ENCODE assay signal across 1 cellular context in genomic region chr22:29306175-29306829, GRCh38.
TF ChIP-seq lines count a peak whose summit lies in the region.

TSS of gene GAS2L1 (plus strand) at chr22:29306650. CDS start at chr22:29308106, 1,456 bp downstream.

TF ChIP-seq in HEK293, 187 proteins besides CTCF, POLR2A, EP300 and RAD21 (continued from another document and continues in another):
- TF ChIP-seq, protein P1, sequence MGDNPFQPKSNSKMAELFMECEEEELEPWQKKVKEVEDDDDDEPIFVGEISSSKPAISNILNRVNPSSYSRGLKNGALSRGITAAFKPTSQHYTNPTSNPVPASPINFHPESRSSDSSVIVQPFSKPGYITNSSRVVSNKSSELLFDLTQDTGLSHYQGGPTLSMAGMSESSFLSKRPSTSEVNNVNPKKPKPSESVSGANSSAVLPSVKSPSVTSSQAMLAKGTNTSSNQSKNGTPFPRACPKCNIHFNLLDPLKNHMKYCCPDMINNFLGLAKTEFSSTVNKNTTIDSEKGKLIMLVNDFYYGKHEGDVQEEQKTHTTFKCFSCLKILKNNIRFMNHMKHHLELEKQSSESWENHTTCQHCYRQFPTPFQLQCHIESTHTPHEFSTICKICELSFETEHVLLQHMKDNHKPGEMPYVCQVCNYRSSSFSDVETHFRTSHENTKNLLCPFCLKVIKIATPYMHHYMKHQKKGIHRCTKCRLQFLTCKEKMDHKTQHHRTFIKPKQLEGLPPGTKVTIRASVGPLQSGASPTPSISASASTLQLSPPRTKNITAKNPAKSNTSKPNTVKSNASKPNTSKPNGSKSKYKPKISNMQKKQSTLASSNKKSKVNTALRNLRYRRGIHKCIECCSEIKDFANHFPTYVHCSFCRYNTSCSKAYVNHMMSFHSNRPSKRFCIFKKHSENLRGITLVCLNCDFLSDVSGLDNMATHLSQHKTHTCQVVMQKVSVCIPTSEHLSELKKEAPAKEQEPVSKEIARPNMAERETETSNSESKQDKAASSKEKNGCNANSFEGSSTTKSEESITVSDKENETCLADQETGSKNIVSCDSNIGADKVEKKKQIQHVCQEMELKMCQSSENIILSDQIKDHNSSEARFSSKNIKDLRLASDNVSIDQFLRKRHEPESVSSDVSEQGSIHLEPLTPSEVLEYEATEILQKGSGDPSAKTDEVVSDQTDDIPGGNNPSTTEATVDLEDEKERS (tag by site-specific recombination; IDR thresholded peaks at IDR 0.05): peak; percentile 43; the same call in 1 of the 2 replicates
- no peak for TF ChIP-seq ZNF529 (tag by site-specific recombination; IDR thresholded peaks at IDR 0.05; ENCODE audit: insufficient replicate concordance)
- no peak for TF ChIP-seq ZNF362 (tag by site-specific recombination; IDR thresholded peaks at IDR 0.05)
- no peak for TF ChIP-seq ZFHX2 (tag by site-specific recombination; conservative IDR thresholded peaks at IDR 0.05)
- no peak for TF ChIP-seq TCF7L2 (IDR thresholded peaks at IDR 0.05; ENCODE audit: borderline replicate concordance, low read depth, low read length)
- peak; percentile 99 for TF ChIP-seq ZIC2 (tag by site-specific recombination; IDR thresholded peaks at IDR 0.05)
- TF ChIP-seq ZNF521 (tag by site-specific recombination; IDR thresholded peaks at IDR 0.05): no peak
- TF ChIP-seq ZBTB20 (tag by site-specific recombination; IDR thresholded peaks at IDR 0.05): peak; percentile 99
- TF ChIP-seq ZNF664 (tag by site-specific recombination; IDR thresholded peaks at IDR 0.05): no peak
- peak; percentile 81 for TF ChIP-seq KLF8 (tag by site-specific recombination; IDR thresholded peaks at IDR 0.05)
- no peak for TF ChIP-seq ZBTB1 (tag by site-specific recombination; IDR thresholded peaks at IDR 0.05)
- TF ChIP-seq PRDM1 (tag by site-specific recombination; IDR thresholded peaks at IDR 0.05): no peak
- TF ChIP-seq SP7 (tag by site-specific recombination; IDR thresholded peaks at IDR 0.05): peak; percentile 86
- 0 out of 2 replicates have a peak, but pooled peaks have one; percentile 56 for TF ChIP-seq ZNF777 (tag by site-specific recombination; IDR thresholded peaks at IDR 0.05; ENCODE audit: borderline replicate concordance)
- TF ChIP-seq, protein P2, sequence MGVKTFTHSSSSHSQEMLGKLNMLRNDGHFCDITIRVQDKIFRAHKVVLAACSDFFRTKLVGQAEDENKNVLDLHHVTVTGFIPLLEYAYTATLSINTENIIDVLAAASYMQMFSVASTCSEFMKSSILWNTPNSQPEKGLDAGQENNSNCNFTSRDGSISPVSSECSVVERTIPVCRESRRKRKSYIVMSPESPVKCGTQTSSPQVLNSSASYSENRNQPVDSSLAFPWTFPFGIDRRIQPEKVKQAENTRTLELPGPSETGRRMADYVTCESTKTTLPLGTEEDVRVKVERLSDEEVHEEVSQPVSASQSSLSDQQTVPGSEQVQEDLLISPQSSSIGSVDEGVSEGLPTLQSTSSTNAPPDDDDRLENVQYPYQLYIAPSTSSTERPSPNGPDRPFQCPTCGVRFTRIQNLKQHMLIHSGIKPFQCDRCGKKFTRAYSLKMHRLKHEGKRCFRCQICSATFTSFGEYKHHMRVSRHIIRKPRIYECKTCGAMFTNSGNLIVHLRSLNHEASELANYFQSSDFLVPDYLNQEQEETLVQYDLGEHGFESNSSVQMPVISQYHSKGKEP (tag by site-specific recombination; IDR thresholded peaks at IDR 0.05): 0 out of 2 replicates have a peak, but pooled peaks have one; percentile 61
- TF ChIP-seq ZNF629 (tag by site-specific recombination; IDR thresholded peaks at IDR 0.05): peak; percentile 53; the same call in 1 of the 2 replicates
- TF ChIP-seq ZNF843 (tag by site-specific recombination; IDR thresholded peaks at IDR 0.05): no peak
- peak; percentile 17; the same call in 1 of the 2 replicates for TF ChIP-seq KLF10 (tag by site-specific recombination; IDR thresholded peaks at IDR 0.05)
- no peak for TF ChIP-seq RBAK (tag by site-specific recombination; IDR thresholded peaks at IDR 0.05)
- TF ChIP-seq GLI4 (tag by site-specific recombination; IDR thresholded peaks at IDR 0.05): no peak
- TF ChIP-seq ZNF660 (tag by site-specific recombination; IDR thresholded peaks at IDR 0.05): no peak; the same call in 1 of the 2 replicates
- no peak for TF ChIP-seq HOXC10 (CRISPR knock-in tag; IDR thresholded peaks at IDR 0.05)
- peak; percentile 75; the same call in 1 of the 2 replicates for TF ChIP-seq BCL11A (tag by site-specific recombination; IDR thresholded peaks at IDR 0.05; ENCODE audit: low read depth)
- peak; percentile 97 for TF ChIP-seq KLF1 (tag by site-specific recombination; IDR thresholded peaks at IDR 0.05)
- TF ChIP-seq ZSCAN16 (tag by site-specific recombination; IDR thresholded peaks at IDR 0.05): no peak
- no peak for TF ChIP-seq ZNF658 (tag by site-specific recombination; IDR thresholded peaks at IDR 0.05)
- TF ChIP-seq ZBTB17 (tag by site-specific recombination; IDR thresholded peaks at IDR 0.05): peak; percentile 76
- TF ChIP-seq ZNF747 (tag by site-specific recombination; IDR thresholded peaks at IDR 0.05): no peak
- no peak for TF ChIP-seq ZNF433 (tag by site-specific recombination; IDR thresholded peaks at IDR 0.05; ENCODE audit: low read depth)
- TF ChIP-seq MEIS1 (CRISPR knock-in tag; IDR thresholded peaks at IDR 0.05; ENCODE audit: borderline replicate concordance): no peak
- 0 out of 2 replicates have a peak, but pooled peaks have one; percentile 56 for TF ChIP-seq YY2 (tag by site-specific recombination; IDR thresholded peaks at IDR 0.05)
- TF ChIP-seq EGR2 (tag by site-specific recombination; IDR thresholded peaks at IDR 0.05; ENCODE audit: low read depth): no peak
- TF ChIP-seq ZNF132 (tag by site-specific recombination; IDR thresholded peaks at IDR 0.05; ENCODE audit: borderline replicate concordance): no peak
- TF ChIP-seq, protein P3, sequence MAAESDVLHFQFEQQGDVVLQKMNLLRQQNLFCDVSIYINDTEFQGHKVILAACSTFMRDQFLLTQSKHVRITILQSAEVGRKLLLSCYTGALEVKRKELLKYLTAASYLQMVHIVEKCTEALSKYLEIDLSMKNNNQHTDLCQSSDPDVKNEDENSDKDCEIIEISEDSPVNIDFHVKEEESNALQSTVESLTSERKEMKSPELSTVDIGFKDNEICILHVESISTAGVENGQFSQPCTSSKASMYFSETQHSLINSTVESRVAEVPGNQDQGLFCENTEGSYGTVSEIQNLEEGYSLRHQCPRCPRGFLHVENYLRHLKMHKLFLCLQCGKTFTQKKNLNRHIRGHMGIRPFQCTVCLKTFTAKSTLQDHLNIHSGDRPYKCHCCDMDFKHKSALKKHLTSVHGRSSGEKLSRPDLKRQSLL (tag by site-specific recombination; IDR thresholded peaks at IDR 0.05): no peak
- TF ChIP-seq WT1 (tag by site-specific recombination; IDR thresholded peaks at IDR 0.05): peak; percentile 48
- no peak for TF ChIP-seq ZNF211 (tag by site-specific recombination; IDR thresholded peaks at IDR 0.05; ENCODE audit: low read depth)
- TF ChIP-seq ZNF426 (tag by site-specific recombination; IDR thresholded peaks at IDR 0.05): no peak
- TF ChIP-seq ZNF2 (tag by site-specific recombination; IDR thresholded peaks at IDR 0.05): 0 out of 2 replicates have a peak, but pooled peaks have one; percentile 68
- TF ChIP-seq ZNF785 (tag by site-specific recombination; IDR thresholded peaks at IDR 0.05): no peak
- TF ChIP-seq ZNF19 (tag by site-specific recombination; IDR thresholded peaks at IDR 0.05; ENCODE audit: low read depth): no peak
- peak; percentile 93 for TF ChIP-seq GLIS2 (tag by site-specific recombination; IDR thresholded peaks at IDR 0.05)
- TF ChIP-seq ZNF335 (tag by site-specific recombination; conservative IDR thresholded peaks at IDR 0.05): peak; percentile 93
- TF ChIP-seq, protein P4, sequence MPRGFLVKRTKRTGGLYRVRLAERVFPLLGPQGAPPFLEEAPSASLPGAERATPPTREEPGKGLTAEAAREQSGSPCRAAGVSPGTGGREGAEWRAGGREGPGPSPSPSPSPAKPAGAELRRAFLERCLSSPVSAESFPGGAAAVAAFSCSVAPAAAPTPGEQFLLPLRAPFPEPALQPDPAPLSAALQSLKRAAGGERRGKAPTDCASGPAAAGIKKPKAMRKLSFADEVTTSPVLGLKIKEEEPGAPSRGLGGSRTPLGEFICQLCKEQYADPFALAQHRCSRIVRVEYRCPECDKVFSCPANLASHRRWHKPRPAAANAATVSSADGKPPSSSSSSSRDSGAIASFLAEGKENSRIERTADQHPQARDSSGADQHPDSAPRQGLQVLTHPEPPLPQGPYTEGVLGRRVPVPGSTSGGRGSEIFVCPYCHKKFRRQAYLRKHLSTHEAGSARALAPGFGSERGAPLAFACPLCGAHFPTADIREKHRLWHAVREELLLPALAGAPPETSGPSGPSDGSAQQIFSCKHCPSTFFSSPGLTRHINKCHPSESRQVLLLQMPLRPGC (tag by site-specific recombination; IDR thresholded peaks at IDR 0.05): no peak
- TF ChIP-seq ZNF155 (tag by site-specific recombination; IDR thresholded peaks at IDR 0.05): no peak
- TF ChIP-seq ZNF585B (tag by site-specific recombination; IDR thresholded peaks at IDR 0.05): no peak
- no peak for TF ChIP-seq ZNF350 (tag by site-specific recombination; IDR thresholded peaks at IDR 0.05)
- peak; percentile 92 for TF ChIP-seq HIC1 (tag by site-specific recombination; IDR thresholded peaks at IDR 0.05)
- no peak for TF ChIP-seq ZNF560 (tag by site-specific recombination; IDR thresholded peaks at IDR 0.05; ENCODE audit: borderline replicate concordance)
- no peak; the same call in 1 of the 2 replicates for TF ChIP-seq ZFP69B (tag by site-specific recombination; IDR thresholded peaks at IDR 0.05)
- TF ChIP-seq ZXDB (tag by site-specific recombination; IDR thresholded peaks at IDR 0.05): peak; percentile 71; the same call in 1 of the 2 replicates
- TF ChIP-seq ZNF571 (tag by site-specific recombination; IDR thresholded peaks at IDR 0.05): no peak
- TF ChIP-seq, protein P5, sequence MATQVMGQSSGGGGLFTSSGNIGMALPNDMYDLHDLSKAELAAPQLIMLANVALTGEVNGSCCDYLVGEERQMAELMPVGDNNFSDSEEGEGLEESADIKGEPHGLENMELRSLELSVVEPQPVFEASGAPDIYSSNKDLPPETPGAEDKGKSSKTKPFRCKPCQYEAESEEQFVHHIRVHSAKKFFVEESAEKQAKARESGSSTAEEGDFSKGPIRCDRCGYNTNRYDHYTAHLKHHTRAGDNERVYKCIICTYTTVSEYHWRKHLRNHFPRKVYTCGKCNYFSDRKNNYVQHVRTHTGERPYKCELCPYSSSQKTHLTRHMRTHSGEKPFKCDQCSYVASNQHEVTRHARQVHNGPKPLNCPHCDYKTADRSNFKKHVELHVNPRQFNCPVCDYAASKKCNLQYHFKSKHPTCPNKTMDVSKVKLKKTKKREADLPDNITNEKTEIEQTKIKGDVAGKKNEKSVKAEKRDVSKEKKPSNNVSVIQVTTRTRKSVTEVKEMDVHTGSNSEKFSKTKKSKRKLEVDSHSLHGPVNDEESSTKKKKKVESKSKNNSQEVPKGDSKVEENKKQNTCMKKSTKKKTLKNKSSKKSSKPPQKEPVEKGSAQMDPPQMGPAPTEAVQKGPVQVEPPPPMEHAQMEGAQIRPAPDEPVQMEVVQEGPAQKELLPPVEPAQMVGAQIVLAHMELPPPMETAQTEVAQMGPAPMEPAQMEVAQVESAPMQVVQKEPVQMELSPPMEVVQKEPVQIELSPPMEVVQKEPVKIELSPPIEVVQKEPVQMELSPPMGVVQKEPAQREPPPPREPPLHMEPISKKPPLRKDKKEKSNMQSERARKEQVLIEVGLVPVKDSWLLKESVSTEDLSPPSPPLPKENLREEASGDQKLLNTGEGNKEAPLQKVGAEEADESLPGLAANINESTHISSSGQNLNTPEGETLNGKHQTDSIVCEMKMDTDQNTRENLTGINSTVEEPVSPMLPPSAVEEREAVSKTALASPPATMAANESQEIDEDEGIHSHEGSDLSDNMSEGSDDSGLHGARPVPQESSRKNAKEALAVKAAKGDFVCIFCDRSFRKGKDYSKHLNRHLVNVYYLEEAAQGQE (tag by site-specific recombination; IDR thresholded peaks at IDR 0.05): no peak
- TF ChIP-seq ZNF548 (tag by site-specific recombination; IDR thresholded peaks at IDR 0.05): no peak
- TF ChIP-seq, protein P6, sequence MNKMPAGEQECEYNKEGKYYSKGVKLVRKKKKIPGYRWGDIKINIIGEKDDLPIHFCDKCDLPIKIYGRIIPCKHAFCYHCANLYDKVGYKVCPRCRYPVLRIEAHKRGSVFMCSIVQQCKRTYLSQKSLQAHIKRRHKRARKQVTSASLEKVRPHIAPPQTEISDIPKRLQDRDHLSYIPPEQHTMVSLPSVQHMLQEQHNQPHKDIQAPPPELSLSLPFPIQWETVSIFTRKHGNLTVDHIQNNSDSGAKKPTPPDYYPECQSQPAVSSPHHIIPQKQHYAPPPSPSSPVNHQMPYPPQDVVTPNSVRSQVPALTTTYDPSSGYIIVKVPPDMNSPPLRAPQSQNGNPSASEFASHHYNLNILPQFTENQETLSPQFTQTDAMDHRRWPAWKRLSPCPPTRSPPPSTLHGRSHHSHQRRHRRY (tag by site-specific recombination; IDR thresholded peaks at IDR 0.05): no peak
